Comparison of ENCODE assay signal across 1 cellular context in the genomic region with DNA sequence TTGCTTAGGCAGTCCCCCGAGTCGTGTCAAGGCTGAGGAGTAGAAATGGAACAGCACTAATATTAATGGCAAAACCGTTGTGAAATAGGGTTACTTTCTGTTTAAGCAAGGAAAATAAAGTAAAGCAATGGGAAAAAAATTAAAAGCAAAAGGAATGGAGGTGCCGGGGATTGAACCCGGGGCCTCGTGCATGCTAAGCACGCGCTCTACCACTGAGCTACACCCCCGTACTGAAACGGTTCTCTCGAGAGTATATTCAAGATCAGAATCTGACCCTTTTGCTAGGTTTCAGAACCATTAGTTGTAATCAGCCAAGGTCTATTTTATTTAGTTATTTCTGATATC.
TF ChIP-seq lines count a peak whose summit lies in the region.

No MANE protein-coding gene starts in this region.

TF ChIP-seq in HepG2, 621 proteins besides CTCF, POLR2A, EP300 and RAD21 (continued from another document and continues in another):
- TF ChIP-seq, protein P1, sequence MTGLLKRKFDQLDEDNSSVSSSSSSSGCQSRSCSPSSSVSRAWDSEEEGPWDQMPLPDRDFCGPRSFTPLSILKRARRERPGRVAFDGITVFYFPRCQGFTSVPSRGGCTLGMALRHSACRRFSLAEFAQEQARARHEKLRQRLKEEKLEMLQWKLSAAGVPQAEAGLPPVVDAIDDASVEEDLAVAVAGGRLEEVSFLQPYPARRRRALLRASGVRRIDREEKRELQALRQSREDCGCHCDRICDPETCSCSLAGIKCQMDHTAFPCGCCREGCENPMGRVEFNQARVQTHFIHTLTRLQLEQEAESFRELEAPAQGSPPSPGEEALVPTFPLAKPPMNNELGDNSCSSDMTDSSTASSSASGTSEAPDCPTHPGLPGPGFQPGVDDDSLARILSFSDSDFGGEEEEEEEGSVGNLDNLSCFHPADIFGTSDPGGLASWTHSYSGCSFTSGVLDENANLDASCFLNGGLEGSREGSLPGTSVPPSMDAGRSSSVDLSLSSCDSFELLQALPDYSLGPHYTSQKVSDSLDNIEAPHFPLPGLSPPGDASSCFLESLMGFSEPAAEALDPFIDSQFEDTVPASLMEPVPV (CRISPR knock-in tag; IDR thresholded peaks at IDR 0.05) = no peak
- TF ChIP-seq, protein P2, sequence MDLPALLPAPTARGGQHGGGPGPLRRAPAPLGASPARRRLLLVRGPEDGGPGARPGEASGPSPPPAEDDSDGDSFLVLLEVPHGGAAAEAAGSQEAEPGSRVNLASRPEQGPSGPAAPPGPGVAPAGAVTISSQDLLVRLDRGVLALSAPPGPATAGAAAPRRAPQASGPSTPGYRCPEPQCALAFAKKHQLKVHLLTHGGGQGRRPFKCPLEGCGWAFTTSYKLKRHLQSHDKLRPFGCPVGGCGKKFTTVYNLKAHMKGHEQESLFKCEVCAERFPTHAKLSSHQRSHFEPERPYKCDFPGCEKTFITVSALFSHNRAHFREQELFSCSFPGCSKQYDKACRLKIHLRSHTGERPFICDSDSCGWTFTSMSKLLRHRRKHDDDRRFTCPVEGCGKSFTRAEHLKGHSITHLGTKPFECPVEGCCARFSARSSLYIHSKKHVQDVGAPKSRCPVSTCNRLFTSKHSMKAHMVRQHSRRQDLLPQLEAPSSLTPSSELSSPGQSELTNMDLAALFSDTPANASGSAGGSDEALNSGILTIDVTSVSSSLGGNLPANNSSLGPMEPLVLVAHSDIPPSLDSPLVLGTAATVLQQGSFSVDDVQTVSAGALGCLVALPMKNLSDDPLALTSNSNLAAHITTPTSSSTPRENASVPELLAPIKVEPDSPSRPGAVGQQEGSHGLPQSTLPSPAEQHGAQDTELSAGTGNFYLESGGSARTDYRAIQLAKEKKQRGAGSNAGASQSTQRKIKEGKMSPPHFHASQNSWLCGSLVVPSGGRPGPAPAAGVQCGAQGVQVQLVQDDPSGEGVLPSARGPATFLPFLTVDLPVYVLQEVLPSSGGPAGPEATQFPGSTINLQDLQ (CRISPR knock-in tag; IDR thresholded peaks at IDR 0.05) = no peak
- TF ChIP-seq IKZF1 (IDR thresholded peaks at IDR 0.05) (no peak), ZIK1 (CRISPR knock-in tag; IDR thresholded peaks at IDR 0.05; ENCODE audit: borderline replicate concordance, low read depth) (no peak), ZNF44 (CRISPR knock-in tag; IDR thresholded peaks at IDR 0.05) (no peak), CBX1 (IDR thresholded peaks at IDR 0.05; ENCODE audit: low read depth) (no peak), HDAC1 (CRISPR knock-in tag; IDR thresholded peaks at IDR 0.05) (no peak), PAF1 (CRISPR knock-in tag; IDR thresholded peaks at IDR 0.05) (no peak), POGZ (CRISPR knock-in tag; IDR thresholded peaks at IDR 0.05) (no peak), ZNF629 (CRISPR knock-in tag; conservative IDR thresholded peaks at IDR 0.05) (peak; percentile 57; the same call in 1 of the 2 replicates), ZNF530 (CRISPR knock-in tag; IDR thresholded peaks at IDR 0.05; ENCODE audit: low read depth) (no peak), ZNF879 (CRISPR knock-in tag; IDR thresholded peaks at IDR 0.05) (no peak), MYNN (CRISPR knock-in tag; IDR thresholded peaks at IDR 0.05; ENCODE audit: low read depth) (no peak)
- TF ChIP-seq, protein P3, sequence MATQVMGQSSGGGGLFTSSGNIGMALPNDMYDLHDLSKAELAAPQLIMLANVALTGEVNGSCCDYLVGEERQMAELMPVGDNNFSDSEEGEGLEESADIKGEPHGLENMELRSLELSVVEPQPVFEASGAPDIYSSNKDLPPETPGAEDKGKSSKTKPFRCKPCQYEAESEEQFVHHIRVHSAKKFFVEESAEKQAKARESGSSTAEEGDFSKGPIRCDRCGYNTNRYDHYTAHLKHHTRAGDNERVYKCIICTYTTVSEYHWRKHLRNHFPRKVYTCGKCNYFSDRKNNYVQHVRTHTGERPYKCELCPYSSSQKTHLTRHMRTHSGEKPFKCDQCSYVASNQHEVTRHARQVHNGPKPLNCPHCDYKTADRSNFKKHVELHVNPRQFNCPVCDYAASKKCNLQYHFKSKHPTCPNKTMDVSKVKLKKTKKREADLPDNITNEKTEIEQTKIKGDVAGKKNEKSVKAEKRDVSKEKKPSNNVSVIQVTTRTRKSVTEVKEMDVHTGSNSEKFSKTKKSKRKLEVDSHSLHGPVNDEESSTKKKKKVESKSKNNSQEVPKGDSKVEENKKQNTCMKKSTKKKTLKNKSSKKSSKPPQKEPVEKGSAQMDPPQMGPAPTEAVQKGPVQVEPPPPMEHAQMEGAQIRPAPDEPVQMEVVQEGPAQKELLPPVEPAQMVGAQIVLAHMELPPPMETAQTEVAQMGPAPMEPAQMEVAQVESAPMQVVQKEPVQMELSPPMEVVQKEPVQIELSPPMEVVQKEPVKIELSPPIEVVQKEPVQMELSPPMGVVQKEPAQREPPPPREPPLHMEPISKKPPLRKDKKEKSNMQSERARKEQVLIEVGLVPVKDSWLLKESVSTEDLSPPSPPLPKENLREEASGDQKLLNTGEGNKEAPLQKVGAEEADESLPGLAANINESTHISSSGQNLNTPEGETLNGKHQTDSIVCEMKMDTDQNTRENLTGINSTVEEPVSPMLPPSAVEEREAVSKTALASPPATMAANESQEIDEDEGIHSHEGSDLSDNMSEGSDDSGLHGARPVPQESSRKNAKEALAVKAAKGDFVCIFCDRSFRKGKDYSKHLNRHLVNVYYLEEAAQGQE (IDR thresholded peaks at IDR 0.05; ENCODE audit: borderline replicate concordance in 1 of 2, low read depth in 1 of 2, low read length in 2 of 2) = peak in 1 of 2 experiments; percentile 51; a peak in 1 of 4 replicates
- TF ChIP-seq, protein P4, sequence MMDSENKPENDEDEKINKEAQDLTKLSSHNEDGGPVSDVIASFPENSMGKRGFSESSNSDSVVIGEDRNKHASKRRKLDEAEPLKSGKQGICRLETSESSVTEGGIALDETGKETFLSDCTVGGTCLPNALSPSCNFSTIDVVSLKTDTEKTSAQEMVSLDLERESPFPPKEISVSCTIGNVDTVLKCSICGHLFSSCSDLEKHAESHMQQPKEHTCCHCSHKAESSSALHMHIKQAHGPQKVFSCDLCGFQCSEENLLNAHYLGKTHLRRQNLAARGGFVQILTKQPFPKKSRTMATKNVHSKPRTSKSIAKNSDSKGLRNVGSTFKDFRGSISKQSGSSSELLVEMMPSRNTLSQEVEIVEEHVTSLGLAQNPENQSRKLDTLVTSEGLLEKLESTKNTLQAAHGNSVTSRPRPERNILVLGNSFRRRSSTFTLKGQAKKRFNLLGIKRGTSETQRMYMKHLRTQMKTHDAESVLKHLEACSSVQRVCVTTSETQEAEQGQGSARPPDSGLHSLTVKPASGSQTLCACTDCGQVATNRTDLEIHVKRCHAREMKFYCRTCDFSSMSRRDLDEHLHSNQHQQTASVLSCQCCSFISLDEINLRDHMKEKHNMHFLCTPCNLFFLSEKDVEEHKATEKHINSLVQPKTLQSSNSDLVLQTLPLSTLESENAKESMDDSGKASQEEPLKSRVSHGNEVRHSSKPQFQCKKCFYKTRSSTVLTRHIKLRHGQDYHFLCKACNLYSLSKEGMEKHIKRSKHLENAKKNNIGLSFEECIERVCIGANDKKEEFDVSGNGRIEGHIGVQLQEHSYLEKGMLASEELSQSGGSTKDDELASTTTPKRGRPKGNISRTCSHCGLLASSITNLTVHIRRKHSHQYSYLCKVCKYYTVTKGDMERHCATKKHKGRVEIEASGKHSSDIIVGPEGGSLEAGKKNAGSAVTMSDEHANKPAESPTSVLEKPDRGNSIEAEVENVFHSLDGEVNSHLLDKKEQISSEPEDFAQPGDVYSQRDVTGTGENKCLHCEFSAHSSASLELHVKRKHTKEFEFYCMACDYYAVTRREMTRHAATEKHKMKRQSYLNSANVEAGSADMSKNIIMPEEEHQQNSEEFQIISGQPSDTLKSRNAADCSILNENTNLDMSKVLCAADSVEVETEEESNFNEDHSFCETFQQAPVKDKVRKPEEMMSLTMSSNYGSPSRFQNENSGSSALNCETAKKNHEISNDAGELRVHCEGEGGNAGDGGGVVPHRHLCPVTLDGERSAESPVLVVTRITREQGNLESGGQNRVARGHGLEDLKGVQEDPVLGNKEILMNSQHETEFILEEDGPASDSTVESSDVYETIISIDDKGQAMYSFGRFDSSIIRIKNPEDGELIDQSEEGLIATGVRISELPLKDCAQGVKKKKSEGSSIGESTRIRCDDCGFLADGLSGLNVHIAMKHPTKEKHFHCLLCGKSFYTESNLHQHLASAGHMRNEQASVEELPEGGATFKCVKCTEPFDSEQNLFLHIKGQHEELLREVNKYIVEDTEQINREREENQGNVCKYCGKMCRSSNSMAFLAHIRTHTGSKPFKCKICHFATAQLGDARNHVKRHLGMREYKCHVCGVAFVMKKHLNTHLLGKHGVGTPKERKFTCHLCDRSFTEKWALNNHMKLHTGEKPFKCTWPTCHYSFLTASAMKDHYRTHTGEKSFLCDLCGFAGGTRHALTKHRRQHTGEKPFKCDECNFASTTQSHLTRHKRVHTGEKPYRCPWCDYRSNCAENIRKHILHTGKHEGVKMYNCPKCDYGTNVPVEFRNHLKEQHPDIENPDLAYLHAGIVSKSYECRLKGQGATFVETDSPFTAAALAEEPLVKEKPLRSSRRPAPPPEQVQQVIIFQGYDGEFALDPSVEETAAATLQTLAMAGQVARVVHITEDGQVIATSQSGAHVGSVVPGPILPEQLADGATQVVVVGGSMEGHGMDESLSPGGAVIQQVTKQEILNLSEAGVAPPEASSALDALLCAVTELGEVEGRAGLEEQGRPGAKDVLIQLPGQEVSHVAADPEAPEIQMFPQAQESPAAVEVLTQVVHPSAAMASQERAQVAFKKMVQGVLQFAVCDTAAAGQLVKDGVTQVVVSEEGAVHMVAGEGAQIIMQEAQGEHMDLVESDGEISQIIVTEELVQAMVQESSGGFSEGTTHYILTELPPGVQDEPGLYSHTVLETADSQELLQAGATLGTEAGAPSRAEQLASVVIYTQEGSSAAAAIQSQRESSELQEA (CRISPR knock-in tag; IDR thresholded peaks at IDR 0.05; ENCODE audit: not compliant biosample characterization) = no peak
- TF ChIP-seq, protein P5, sequence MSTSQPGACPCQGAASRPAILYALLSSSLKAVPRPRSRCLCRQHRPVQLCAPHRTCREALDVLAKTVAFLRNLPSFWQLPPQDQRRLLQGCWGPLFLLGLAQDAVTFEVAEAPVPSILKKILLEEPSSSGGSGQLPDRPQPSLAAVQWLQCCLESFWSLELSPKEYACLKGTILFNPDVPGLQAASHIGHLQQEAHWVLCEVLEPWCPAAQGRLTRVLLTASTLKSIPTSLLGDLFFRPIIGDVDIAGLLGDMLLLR (CRISPR knock-in tag; IDR thresholded peaks at IDR 0.05) = no peak
- TF ChIP-seq, protein P6, sequence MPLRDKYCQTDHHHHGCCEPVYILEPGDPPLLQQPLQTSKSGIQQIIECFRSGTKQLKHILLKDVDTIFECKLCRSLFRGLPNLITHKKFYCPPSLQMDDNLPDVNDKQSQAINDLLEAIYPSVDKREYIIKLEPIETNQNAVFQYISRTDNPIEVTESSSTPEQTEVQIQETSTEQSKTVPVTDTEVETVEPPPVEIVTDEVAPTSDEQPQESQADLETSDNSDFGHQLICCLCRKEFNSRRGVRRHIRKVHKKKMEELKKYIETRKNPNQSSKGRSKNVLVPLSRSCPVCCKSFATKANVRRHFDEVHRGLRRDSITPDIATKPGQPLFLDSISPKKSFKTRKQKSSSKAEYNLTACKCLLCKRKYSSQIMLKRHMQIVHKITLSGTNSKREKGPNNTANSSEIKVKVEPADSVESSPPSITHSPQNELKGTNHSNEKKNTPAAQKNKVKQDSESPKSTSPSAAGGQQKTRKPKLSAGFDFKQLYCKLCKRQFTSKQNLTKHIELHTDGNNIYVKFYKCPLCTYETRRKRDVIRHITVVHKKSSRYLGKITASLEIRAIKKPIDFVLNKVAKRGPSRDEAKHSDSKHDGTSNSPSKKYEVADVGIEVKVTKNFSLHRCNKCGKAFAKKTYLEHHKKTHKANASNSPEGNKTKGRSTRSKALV (CRISPR knock-in tag; IDR thresholded peaks at IDR 0.05) = no peak
- TF ChIP-seq, protein P7, sequence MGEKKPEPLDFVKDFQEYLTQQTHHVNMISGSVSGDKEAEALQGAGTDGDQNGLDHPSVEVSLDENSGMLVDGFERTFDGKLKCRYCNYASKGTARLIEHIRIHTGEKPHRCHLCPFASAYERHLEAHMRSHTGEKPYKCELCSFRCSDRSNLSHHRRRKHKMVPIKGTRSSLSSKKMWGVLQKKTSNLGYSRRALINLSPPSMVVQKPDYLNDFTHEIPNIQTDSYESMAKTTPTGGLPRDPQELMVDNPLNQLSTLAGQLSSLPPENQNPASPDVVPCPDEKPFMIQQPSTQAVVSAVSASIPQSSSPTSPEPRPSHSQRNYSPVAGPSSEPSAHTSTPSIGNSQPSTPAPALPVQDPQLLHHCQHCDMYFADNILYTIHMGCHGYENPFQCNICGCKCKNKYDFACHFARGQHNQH (CRISPR knock-in tag; IDR thresholded peaks at IDR 0.05) = no peak
- TF ChIP-seq, protein P8, sequence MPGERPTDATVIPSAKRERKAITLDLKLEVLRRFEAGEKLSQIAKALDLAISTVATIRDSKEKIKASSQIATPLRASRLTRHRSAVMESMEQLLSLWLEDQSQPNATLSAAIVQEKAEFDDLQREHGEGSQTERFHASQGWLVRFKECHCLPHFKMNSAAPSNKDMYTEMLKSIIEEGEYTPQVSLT (CRISPR knock-in tag; IDR thresholded peaks at IDR 0.05; ENCODE audit: borderline replicate concordance, low read depth) = no peak
- TF ChIP-seq, protein P9, sequence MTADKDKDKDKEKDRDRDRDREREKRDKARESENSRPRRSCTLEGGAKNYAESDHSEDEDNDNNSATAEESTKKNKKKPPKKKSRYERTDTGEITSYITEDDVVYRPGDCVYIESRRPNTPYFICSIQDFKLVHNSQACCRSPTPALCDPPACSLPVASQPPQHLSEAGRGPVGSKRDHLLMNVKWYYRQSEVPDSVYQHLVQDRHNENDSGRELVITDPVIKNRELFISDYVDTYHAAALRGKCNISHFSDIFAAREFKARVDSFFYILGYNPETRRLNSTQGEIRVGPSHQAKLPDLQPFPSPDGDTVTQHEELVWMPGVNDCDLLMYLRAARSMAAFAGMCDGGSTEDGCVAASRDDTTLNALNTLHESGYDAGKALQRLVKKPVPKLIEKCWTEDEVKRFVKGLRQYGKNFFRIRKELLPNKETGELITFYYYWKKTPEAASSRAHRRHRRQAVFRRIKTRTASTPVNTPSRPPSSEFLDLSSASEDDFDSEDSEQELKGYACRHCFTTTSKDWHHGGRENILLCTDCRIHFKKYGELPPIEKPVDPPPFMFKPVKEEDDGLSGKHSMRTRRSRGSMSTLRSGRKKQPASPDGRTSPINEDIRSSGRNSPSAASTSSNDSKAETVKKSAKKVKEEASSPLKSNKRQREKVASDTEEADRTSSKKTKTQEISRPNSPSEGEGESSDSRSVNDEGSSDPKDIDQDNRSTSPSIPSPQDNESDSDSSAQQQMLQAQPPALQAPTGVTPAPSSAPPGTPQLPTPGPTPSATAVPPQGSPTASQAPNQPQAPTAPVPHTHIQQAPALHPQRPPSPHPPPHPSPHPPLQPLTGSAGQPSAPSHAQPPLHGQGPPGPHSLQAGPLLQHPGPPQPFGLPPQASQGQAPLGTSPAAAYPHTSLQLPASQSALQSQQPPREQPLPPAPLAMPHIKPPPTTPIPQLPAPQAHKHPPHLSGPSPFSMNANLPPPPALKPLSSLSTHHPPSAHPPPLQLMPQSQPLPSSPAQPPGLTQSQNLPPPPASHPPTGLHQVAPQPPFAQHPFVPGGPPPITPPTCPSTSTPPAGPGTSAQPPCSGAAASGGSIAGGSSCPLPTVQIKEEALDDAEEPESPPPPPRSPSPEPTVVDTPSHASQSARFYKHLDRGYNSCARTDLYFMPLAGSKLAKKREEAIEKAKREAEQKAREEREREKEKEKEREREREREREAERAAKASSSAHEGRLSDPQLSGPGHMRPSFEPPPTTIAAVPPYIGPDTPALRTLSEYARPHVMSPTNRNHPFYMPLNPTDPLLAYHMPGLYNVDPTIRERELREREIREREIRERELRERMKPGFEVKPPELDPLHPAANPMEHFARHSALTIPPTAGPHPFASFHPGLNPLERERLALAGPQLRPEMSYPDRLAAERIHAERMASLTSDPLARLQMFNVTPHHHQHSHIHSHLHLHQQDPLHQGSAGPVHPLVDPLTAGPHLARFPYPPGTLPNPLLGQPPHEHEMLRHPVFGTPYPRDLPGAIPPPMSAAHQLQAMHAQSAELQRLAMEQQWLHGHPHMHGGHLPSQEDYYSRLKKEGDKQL (CRISPR knock-in tag; IDR thresholded peaks at IDR 0.05; ENCODE audit: low read depth) = no peak
